ENCODE assay signal across 1 cellular context in genomic region chr7:35818513-35818912, GRCh38.
TF ChIP-seq lines count a peak whose summit lies in the region.

No MANE protein-coding gene starts in this region.

TF ChIP-seq in SK-N-SH, 30 proteins besides CTCF, POLR2A, EP300 and RAD21 (continued from another document):
- TF ChIP-seq TAF1 (IDR thresholded peaks at IDR 0.05; ENCODE audit: borderline replicate concordance, low read depth, low read length) (no peak), POLR2AphosphoS5 (IDR thresholded peaks at IDR 0.05; ENCODE audit: low read depth, low read length) (no peak), FOXM1 (IDR thresholded peaks at IDR 0.05; ENCODE audit: low read depth) (no peak), USF2 (IDR thresholded peaks at IDR 0.05; ENCODE audit: borderline replicate concordance, low read depth, low read length) (no peak), RFX5 (IDR thresholded peaks at IDR 0.05; ENCODE audit: low read length) (no peak), FOSL2 (IDR thresholded peaks at IDR 0.05; ENCODE audit: borderline replicate concordance, low read depth) (no peak), REST (IDR thresholded peaks at IDR 0.05; ENCODE audit: low read depth, low read length) (no peak), RXRA (IDR thresholded peaks at IDR 0.05; ENCODE audit: borderline replicate concordance, low read depth) (no peak), GABPA (IDR thresholded peaks at IDR 0.05; ENCODE audit: low read depth) (no peak)
